In the genomic region with DNA sequence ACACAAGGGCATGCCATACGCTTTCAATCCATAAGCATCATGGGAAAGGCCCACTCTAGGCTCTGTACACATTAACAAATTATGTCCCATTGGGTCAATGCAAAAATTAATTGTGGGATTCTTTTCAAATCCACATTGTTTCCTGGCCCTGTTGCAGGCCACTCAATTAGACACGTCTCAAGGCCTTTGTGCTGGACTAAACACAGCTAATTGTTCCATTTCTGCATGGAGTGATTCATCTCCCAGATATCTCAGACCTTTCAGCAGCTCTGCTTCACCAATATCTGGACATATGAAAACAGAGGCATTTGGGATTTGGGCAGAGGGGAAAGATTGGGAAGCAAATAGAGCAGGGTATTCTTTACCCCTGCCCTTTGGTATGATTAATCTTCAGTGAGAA, we compare ENCODE assay signal across 20 cellular contexts.
DNase-seq lines count a peak whose midpoint lies in the region; ATAC-seq and TF ChIP-seq lines count a peak whose summit lies in the region.
"Had no signal": no experiment of that assay in that cellular context is flagged by ENCODE, and none has a peak within 500 bp of the region (broad histone marks: within the 10 kb centered on the region; RNA-seq: fewer than 3 reads in every experiment).

No MANE protein-coding gene starts in this region.

- ATAC-seq in GM18867 (IDR thresholded peaks at IDR 0.05; ENCODE audit: unreplicated experiment): no peak
- ATAC-seq in HG03469 (IDR thresholded peaks at IDR 0.05; ENCODE audit: unreplicated experiment): no peak
- ATAC-seq: HepG2; naive thymus-derived CD4-positive, alpha-beta T cell had no signal

- TF ChIP-seq CTCF in astrocyte of the cerebellum (IDR thresholded peaks at IDR 0.05; ENCODE audit: low read depth, low read length, missing control alignments): no peak
- TF ChIP-seq CTCF in foreskin fibroblast (IDR thresholded peaks at IDR 0.05; ENCODE audit: low read depth, low read length): no peak
- no peak for TF ChIP-seq CTCF in retinal pigment epithelial cell (conservative IDR thresholded peaks at IDR 0.05; ENCODE audit: low read depth, low read length)

- no peaks in the 10 kb centered on the region for H3K79me2 ChIP-seq in mesendoderm (ENCODE audit: control insufficient read depth, insufficient read depth, low read length)

- in situ Hi-C loops in astrocyte of the cerebellum (cut with HindIII; ENCODE audit: low sequenced_read_pairs): no loop called here

- H4K8ac ChIP-seq in mesendoderm (ENCODE audit: low read depth, low read length): no peak overlapping the region

- H2AK5ac ChIP-seq in mesendoderm (ENCODE audit: low read length): no peak overlapping the region

- no peak overlapping the region for H3K56ac ChIP-seq in mesendoderm (ENCODE audit: low read length)

- no peak overlapping the region for H3K27ac ChIP-seq in mesendoderm (ENCODE audit: low read depth, low read length)
- H3K27ac ChIP-seq: BLaER1, thoracic aorta had no signal

- H3K23ac ChIP-seq in mesendoderm (ENCODE audit: low read length): no peak overlapping the region

- no peak overlapping the region for H3K4me2 ChIP-seq in mesendoderm (ENCODE audit: low read length)
- H3K4me2 ChIP-seq: BLaER1 had no signal

- H3K27me3 ChIP-seq in mesendoderm (ENCODE audit: insufficient read depth, low read length, poor library complexity): no peaks in the 10 kb centered on the region
- H3K27me3 ChIP-seq: BLaER1, MG63 had no signal

- no peaks in the 10 kb centered on the region for H3K79me1 ChIP-seq in mesendoderm (ENCODE audit: low read length)

- H3K36me3 ChIP-seq in mesendoderm (ENCODE audit: control insufficient read depth, insufficient read depth, low read length): no peaks in the 10 kb centered on the region
- H3K36me3 ChIP-seq: BLaER1, MG63, thoracic aorta had no signal

- H3K4me3 ChIP-seq in astrocyte of the cerebellum (ENCODE audit: low read depth, low read length) (no peak overlapping the region), foreskin fibroblast (ENCODE audit: low read depth in 1 of 2, low read length in 2 of 2) (no peak overlapping the region), retinal pigment epithelial cell (ENCODE audit: low read length) (no peak overlapping the region), mesendoderm (ENCODE audit: low read length) (no peak overlapping the region)
- H3K4me3 ChIP-seq: BLaER1, lung, MG63, thoracic aorta had no signal

- peak; percentile 47 for DNase-seq in HCEC 1CT
- DNase-seq in astrocyte of the cerebellum (ENCODE audit: low read depth): peak; percentile 68
- peak; percentile 19 to 58 for DNase-seq in foreskin fibroblast
- peak; percentile 39 for DNase-seq in retinal pigment epithelial cell (ENCODE audit: low read depth)
- DNase-seq in mesendoderm: no peak
- no peak for DNase-seq in activated naive CD4-positive, alpha-beta T cell (lab: John Stamatoyannopoulos, UW)
- DNase-seq: activated CD4-positive, alpha-beta T cell treated with anti-CD3 and anti-CD28 coated beads, Interleukin-2, amount 10 ng/mL, durations not matched to agents 24 days and 14 days; activated CD8-positive, alpha-beta memory T cell treated with anti-CD3 and anti-CD28 coated beads, Interleukin-2, amount 50 U/mL, for 4 hours; activated effector memory CD4-positive, alpha-beta T cell treated with Interleukin-2 at 50 U/mL for 16 hours; MG63; naive thymus-derived CD4-positive, alpha-beta T cell; NCI-H187; NCI-H446 treated with DMSO at 0.1 percent for 48 hours; stimulated activated CD4-positive, alpha-beta T cell treated with anti-CD3 and anti-CD28 coated beads, Interleukin-12 subunit alpha, Interleukin-12 subunit beta, amount 100 ng/mL, for 4 hours had no signal

- no peak overlapping the region for H2BK5ac ChIP-seq in mesendoderm (ENCODE audit: low read length)

- WGBS in mesendoderm (ENCODE audit: extremely low coverage, insufficient coverage, low lambda C conversion rate): no CpG with 5 or more reads among the region's 2 CpGs

- no peaks in the 10 kb centered on the region for H3K4me1 ChIP-seq in mesendoderm (ENCODE audit: control insufficient read depth, low read depth, low read length)
- H3K4me1 ChIP-seq: BLaER1 had no signal

- no peak overlapping the region for H2BK15ac ChIP-seq in mesendoderm (replicated peaks; ENCODE audit: low read depth)

- H3K18ac ChIP-seq in mesendoderm (ENCODE audit: low read length): no peak overlapping the region

- no peak overlapping the region for H4K5ac ChIP-seq in mesendoderm (ENCODE audit: low read length)

- H3K4ac ChIP-seq in mesendoderm (ENCODE audit: low read depth, low read length): no peak overlapping the region

- H2BK120ac ChIP-seq in mesendoderm (ENCODE audit: low read depth, low read length): no peak overlapping the region

- no peak overlapping the region for H3K9ac ChIP-seq in mesendoderm (ENCODE audit: low read length)
- H3K9ac ChIP-seq: BLaER1 had no signal

Comparison
In these comparisons a context has a peak if more than half of its experiments do, and no peak if none do; other contexts are left out.
1. DNase-seq: peak in HCEC 1CT (single experiment), astrocyte of the cerebellum (single experiment), foreskin fibroblast (2 of 2) and retinal pigment epithelial cell (single experiment); none in mesendoderm (single experiment) and activated naive CD4-positive, alpha-beta T cell (0 of 4).